Comparison of ENCODE assay signal across 16 cellular contexts in genomic region chr16:47342055-47342454, GRCh38.
"Had no signal": no experiment of that assay in that cellular context is flagged by ENCODE, and none has a peak within 500 bp of the region (broad histone marks: within the 10 kb centered on the region; RNA-seq: fewer than 3 reads in every experiment).

No MANE protein-coding gene starts in this region.

- H3K4me1 ChIP-seq: psoas muscle had no signal

- H3K27ac ChIP-seq: hepatocyte, psoas muscle had no signal

- H3K4me3 ChIP-seq: hepatocyte, psoas muscle had no signal

- H2AFZ ChIP-seq: hepatocyte had no signal

- H3K4me2 ChIP-seq: hepatocyte had no signal

- DNase-seq: effector memory CD4-positive, alpha-beta T cell; foreskin melanocyte; head of caudate nucleus; kidney; left cardiac atrium; left ventricle myocardium superior; naive thymus-derived CD4-positive, alpha-beta T cell; nephron progenitor cell; psoas muscle; retina; small intestine; stimulated activated CD4-positive, alpha-beta T cell treated with anti-CD3 and anti-CD28 coated beads, Interleukin-2, amount 100 ng/mL, for 48 hours; stimulated activated naive CD4-positive, alpha-beta T cell treated with Interleukin-2 at 50 U/mL for 16 hours had no signal

- H3K27me3 ChIP-seq: hepatocyte had no signal

- ATAC-seq: esophagus mucosa; left cardiac atrium; left ventricle myocardium superior; naive thymus-derived CD4-positive, alpha-beta T cell; psoas muscle; sciatic nerve had no signal
